Comparison of ENCODE assay signal across 18 cellular contexts in the genomic region with DNA sequence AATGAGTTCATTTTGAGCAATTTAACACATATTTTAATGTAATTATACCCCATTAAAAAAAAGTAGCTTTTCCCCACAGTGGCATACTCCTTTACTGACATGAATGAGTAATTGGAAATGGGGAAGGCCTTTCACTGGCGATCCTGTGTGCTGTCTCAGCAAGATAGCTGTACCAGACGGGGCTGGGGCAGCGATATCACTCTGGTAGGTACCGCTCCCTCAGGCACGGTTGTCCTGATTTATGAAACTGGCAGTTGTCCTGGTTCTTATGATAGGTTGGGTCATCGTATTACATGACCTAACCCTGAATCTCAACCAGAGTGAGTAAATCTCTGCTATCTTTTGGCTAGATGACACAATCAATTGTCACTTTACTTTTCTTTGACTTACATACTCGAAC.
"Had no signal": no experiment of that assay in that cellular context is flagged by ENCODE, and none has a peak within 500 bp of the region (broad histone marks: within the 10 kb centered on the region; RNA-seq: fewer than 3 reads in every experiment).

No MANE protein-coding gene starts in this region.

- H3K36me3 ChIP-seq: adrenal gland, colonic mucosa, esophagus muscularis mucosa, gastrocnemius medialis, neural progenitor cell, sigmoid colon, spleen, tibial artery had no signal

- H3K4me3 ChIP-seq: adrenal gland, colonic mucosa, dorsolateral prefrontal cortex, esophagus muscularis mucosa, gastrocnemius medialis, neural progenitor cell, sigmoid colon, spleen, tibial artery had no signal

- H3K4me2 ChIP-seq: neural progenitor cell had no signal

- H3K27ac ChIP-seq: adrenal gland, colonic mucosa, dorsolateral prefrontal cortex, esophagus muscularis mucosa, gastrocnemius medialis, neural progenitor cell, sigmoid colon, tibial artery had no signal

- H3K9ac ChIP-seq: neural progenitor cell had no signal

- H2AFZ ChIP-seq: neural progenitor cell had no signal

- ATAC-seq: activated T-cell treated with anti-CD3 and anti-CD28 coated beads, Interleukin-2, amount 50 U/mL, for 4 hours; effector memory CD8-positive, alpha-beta T cell; gastrocnemius medialis had no signal

- H3K27me3 ChIP-seq: adrenal gland, colonic mucosa, dorsolateral prefrontal cortex, esophagus muscularis mucosa, gastrocnemius medialis, neural progenitor cell, sigmoid colon, spleen, tibial artery had no signal

- H3K9me3 ChIP-seq: adrenal gland, colonic mucosa, esophagus muscularis mucosa, gastrocnemius medialis, sigmoid colon, spleen, tibial artery had no signal

- H3K4me1 ChIP-seq: adrenal gland, colonic mucosa, esophagus muscularis mucosa, gastrocnemius medialis, sigmoid colon, tibial artery had no signal

- DNase-seq: activated CD4-positive, alpha-beta T cell treated with anti-CD3 and anti-CD28 coated beads, Interleukin-2, amount 50 U/mL, for 48 hours; activated CD8-positive, alpha-beta memory T cell treated with anti-CD3 and anti-CD28 coated beads, Interleukin-2, amount 50 U/mL, for 48 hours; activated naive CD4-positive, alpha-beta T cell; activated T-cell treated with anti-CD3 and anti-CD28 coated beads, Interleukin-2, amount 50 U/mL, for 4 hours; colonic mucosa; dorsolateral prefrontal cortex; effector memory CD8-positive, alpha-beta T cell; gastrocnemius medialis; hippocampal formation; naive B cell; sigmoid colon; spleen; stimulated activated CD4-positive, alpha-beta T cell treated with anti-CD3 and anti-CD28 coated beads, Interleukin-4, amount 100 ng/mL, for 24 hours; substantia nigra; tibial artery had no signal
